13 cellular contexts compared by ENCODE assay signal in genomic region chr16:66020642-66021041, GRCh38.
DNase-seq lines count a peak whose midpoint lies in the region; ATAC-seq and TF ChIP-seq lines count a peak whose summit lies in the region.
"Had no signal": no experiment of that assay in that cellular context is flagged by ENCODE, and none has a peak within 500 bp of the region (broad histone marks: within the 10 kb centered on the region; RNA-seq: fewer than 3 reads in every experiment).

No MANE protein-coding gene starts in this region.

- peak overlapping the region; percentile 14; the same call in 1 of the 2 replicates for H3K27ac ChIP-seq in RWPE1
- H3K27ac ChIP-seq in upper lobe of right lung: no peak overlapping the region
- no peak overlapping the region for H3K27ac ChIP-seq in substantia nigra (ENCODE audit: low read depth, low read length, poor library complexity, severe bottlenecking)

- ATAC-seq in natural killer cell treated with Interleukin-12 subunit alpha and Interleukin-12 subunit beta and Interleukin-15 and Interleukin-18, amount 100 ng/mL, for 72 hours: peak; percentile 28 to 48
- ATAC-seq in natural killer cell (no peak), HG02870 (IDR thresholded peaks at IDR 0.05; ENCODE audit: unreplicated experiment) (peak; percentile 86), upper lobe of right lung (peak; percentile 38), GM19452 (IDR thresholded peaks at IDR 0.05; ENCODE audit: unreplicated experiment) (no peak)
- ATAC-seq: naive thymus-derived CD4-positive, alpha-beta T cell had no signal

- H3K4me3 ChIP-seq in upper lobe of right lung: no peak overlapping the region

- TF ChIP-seq CTCF in natural killer cell (IDR thresholded peaks at IDR 0.05) (no peak), RWPE1 (conservative IDR thresholded peaks at IDR 0.05; ENCODE audit: low read depth) (no peak), upper lobe of right lung (IDR thresholded peaks at IDR 0.05) (no peak)

- H3K36me3 ChIP-seq in upper lobe of right lung: no peaks in the 10 kb centered on the region

- H3K4me1 ChIP-seq in upper lobe of right lung: no peaks in the 10 kb centered on the region

- no peak overlapping the region for H3K4me3 Mint-ChIP-seq in natural killer cell treated with Interleukin-12 subunit alpha and Interleukin-12 subunit beta and Interleukin-15 and Interleukin-18, amount 100 ng/mL, for 72 hours
- H3K4me3 Mint-ChIP-seq in natural killer cell: no peak overlapping the region
- H3K4me3 Mint-ChIP-seq: naive thymus-derived CD4-positive, alpha-beta T cell; T-helper 2 cell treated with Interferon-gamma antibody and Interleukin-4, amounts not matched to agents 5 μg/mL and 100 μg/mL, for 36 hours had no signal

- H3K4me1 Mint-ChIP-seq in natural killer cell treated with Interleukin-12 subunit alpha and Interleukin-12 subunit beta and Interleukin-15 and Interleukin-18, amount 100 ng/mL, for 72 hours (ENCODE audit: low read depth in 2 of 2): no peaks in the 10 kb centered on the region
- H3K4me1 Mint-ChIP-seq in natural killer cell: no peaks in the 10 kb centered on the region
- H3K4me1 Mint-ChIP-seq: naive thymus-derived CD4-positive, alpha-beta T cell had no signal

- POLR2A ChIA-PET in RWPE1 (lab: Yijun Ruan, JAX; ENCODE audit: low non-redundant PET): no interaction called here

- CTCF ChIA-PET in RWPE1 (lab: Yijun Ruan, JAX): interaction anchor here (0.6 kb wide), 2 partner anchors 19 to 157 kb away, joined by 4 read pairs; no protein-coding TSS in a partner anchor

- intact Hi-C loops in natural killer cell (cut with micrococcal nuclease): no loop called here
- intact Hi-C loops in upper lobe of right lung (cut with DNase I): no loop called here

- no peak overlapping the region for H3K27ac Mint-ChIP-seq in natural killer cell treated with Interleukin-12 subunit alpha and Interleukin-12 subunit beta and Interleukin-15 and Interleukin-18, amount 100 ng/mL, for 72 hours
- no peak overlapping the region for H3K27ac Mint-ChIP-seq in natural killer cell
- H3K27ac Mint-ChIP-seq: naive thymus-derived CD4-positive, alpha-beta T cell; T-helper 2 cell treated with Interferon-gamma antibody and Interleukin-4, amounts not matched to agents 5 μg/mL and 100 μg/mL, for 36 hours had no signal

- no peaks in the 10 kb centered on the region for H3K36me3 Mint-ChIP-seq in natural killer cell treated with Interleukin-12 subunit alpha and Interleukin-12 subunit beta and Interleukin-15 and Interleukin-18, amount 100 ng/mL, for 72 hours
- no peaks in the 10 kb centered on the region for H3K36me3 Mint-ChIP-seq in natural killer cell

- peaks cover 6% of the 10 kb centered on the region for H3K9me3 Mint-ChIP-seq in natural killer cell treated with Interleukin-12 subunit alpha and Interleukin-12 subunit beta and Interleukin-15 and Interleukin-18, amount 100 ng/mL, for 72 hours
- peaks cover 0 to 5% of the 10 kb centered on the region in 2 donors for H3K9me3 Mint-ChIP-seq in natural killer cell

- DNase-seq in natural killer cell treated with Interleukin-12 subunit alpha and Interleukin-12 subunit beta and Interleukin-15 and Interleukin-18, amount 100 ng/mL, for 72 hours (ENCODE audit: low spot score): no peak
- DNase-seq in natural killer cell (no peak), RWPE1 (ENCODE audit: low spot score) (peak; percentile 83), upper lobe of right lung (no peak), substantia nigra (lab: John Stamatoyannopoulos, UW) (no peak), SK-N-DZ (ENCODE audit: low spot score) (no peak)
- DNase-seq: activated CD8-positive, alpha-beta memory T cell treated with anti-CD3 and anti-CD28 coated beads, Interleukin-2, amount 50 U/mL, for 4 hours; AML-193; naive thymus-derived CD4-positive, alpha-beta T cell; NCI-H1092 treated with DMSO at 0.1 percent for 48 hours had no signal

- H3K27me3 Mint-ChIP-seq in natural killer cell treated with Interleukin-12 subunit alpha and Interleukin-12 subunit beta and Interleukin-15 and Interleukin-18, amount 100 ng/mL, for 72 hours: peaks cover 13 to 24% of the 10 kb centered on the region in 2 donors
- H3K27me3 Mint-ChIP-seq in natural killer cell (ENCODE audit: low read depth in 2 of 2): peaks cover 3 to 20% of the 10 kb centered on the region in 2 donors

- H3K9me3 ChIP-seq in upper lobe of right lung: no peaks in the 10 kb centered on the region

- H3K27me3 ChIP-seq in upper lobe of right lung: no peaks in the 10 kb centered on the region

Comparison
In these comparisons a context has a peak if more than half of its experiments do, and no peak if none do; other contexts are left out.
1. ATAC-seq: peak in natural killer cell treated with Interleukin-12 subunit alpha and Interleukin-12 subunit beta and Interleukin-15 and Interleukin-18, amount 100 ng/mL, for 72 hours (2 of 2), HG02870 (single experiment) and upper lobe of right lung (single experiment); none in natural killer cell (0 of 3) and GM19452 (single experiment).